ENCODE assay signal across 14 cellular contexts in the genomic region with DNA sequence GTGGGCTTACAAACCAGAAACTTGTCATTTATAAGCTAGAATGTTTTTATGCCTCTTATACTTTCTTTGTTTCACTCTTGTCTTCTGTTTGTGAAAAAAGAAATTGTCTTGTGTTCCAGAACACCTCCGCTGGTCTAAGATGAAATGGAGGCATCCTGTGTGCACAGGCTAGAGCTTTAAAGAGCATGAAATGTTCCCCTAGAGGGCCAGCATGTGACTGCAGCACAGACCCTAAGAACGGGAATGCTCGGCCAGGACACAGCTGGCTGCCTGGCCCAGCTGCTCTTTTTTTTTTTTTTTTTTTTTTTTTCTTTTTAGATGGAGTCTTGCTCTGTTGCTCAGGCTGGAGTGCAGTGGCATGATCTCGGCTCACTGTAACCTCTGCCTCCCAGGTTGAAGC. TPM values are rescaled to one million over a fixed set of nuclear protein-coding genes. Genes with fewer than 3 reads are reported as not detected.
DNase-seq lines count a peak whose midpoint lies in the region; ATAC-seq and TF ChIP-seq lines count a peak whose summit lies in the region.
"Had no signal": no experiment of that assay in that cellular context is flagged by ENCODE, and none has a peak within 500 bp of the region (broad histone marks: within the 10 kb centered on the region; RNA-seq: fewer than 3 reads in every experiment).

No MANE protein-coding gene starts in this region.

- H3K4me1 ChIP-seq in neuronal stem cell (ENCODE audit: control insufficient read depth in 2 of 2, insufficient read depth in 1 of 2, low read depth in 1 of 2, low read length in 2 of 2): peaks cover 7 to 12% of the 10 kb centered on the region in 2 donors

- no peak overlapping the region for H2AK5ac ChIP-seq in neuronal stem cell (ENCODE audit: low read depth, low read length)

- no peak overlapping the region for H2BK12ac ChIP-seq in neuronal stem cell (ENCODE audit: low read length)

- ATAC-seq in GM19395 (IDR thresholded peaks at IDR 0.05; ENCODE audit: unreplicated experiment) (peak; percentile 37), HG03064 (IDR thresholded peaks at IDR 0.05; ENCODE audit: low read depth, unreplicated experiment) (peak; percentile 31), WTC11 (peak; percentile 92)
- no peak for ATAC-seq in activated naive CD4-positive, alpha-beta T cell treated with anti-CD3 and anti-CD28 coated beads, Interleukin-2, amount 50 U/mL, for 72 hours
- ATAC-seq: activated CD4-positive, alpha-beta T cell treated with anti-CD3 and anti-CD28 coated beads for 36 hours; activated T-cell treated with anti-CD3 and anti-CD28 coated beads, Interleukin-2, amount 50 U/mL, for 4 hours; T-cell had no signal

- no peak for TF ChIP-seq CTCF in WTC11 (IDR thresholded peaks at IDR 0.05)

- no peak overlapping the region for H3K4me3 ChIP-seq in neuronal stem cell (ENCODE audit: low read length in 2 of 2)
- H3K4me3 ChIP-seq: thoracic aorta had no signal

- H3K9me3 Mint-ChIP-seq in WTC11: no peaks in the 10 kb centered on the region
- H3K9me3 Mint-ChIP-seq in activated naive CD4-positive, alpha-beta T cell treated with anti-CD3 and anti-CD28 coated beads, Interleukin-2, amount 50 U/mL, for 72 hours: no peaks in the 10 kb centered on the region
- H3K9me3 Mint-ChIP-seq: activated T-cell treated with anti-CD3 and anti-CD28 coated beads, Interleukin-2, amount 50 U/mL, for 4 hours; T-cell had no signal

- no peaks in the 10 kb centered on the region for H3K4me1 Mint-ChIP-seq in WTC11
- H3K4me1 Mint-ChIP-seq: activated CD4-positive, alpha-beta T cell treated with anti-CD3 and anti-CD28 coated beads for 36 hours had no signal

- H3K36me3 Mint-ChIP-seq in WTC11: no peaks in the 10 kb centered on the region
- H3K36me3 Mint-ChIP-seq in activated naive CD4-positive, alpha-beta T cell treated with anti-CD3 and anti-CD28 coated beads, Interleukin-2, amount 50 U/mL, for 72 hours: peaks cover 0 to 17% of the 10 kb centered on the region in 2 donors

- no peaks in the 10 kb centered on the region for H3K27me3 Mint-ChIP-seq in WTC11 (ENCODE audit: low read depth)
- H3K27me3 Mint-ChIP-seq: activated CD4-positive, alpha-beta T cell treated with anti-CD3 and anti-CD28 coated beads for 36 hours; T-cell had no signal

- no peak overlapping the region for H3K23ac ChIP-seq in neuronal stem cell (ENCODE audit: low read depth, low read length, poor library complexity)

- H3K36me3 ChIP-seq in neuronal stem cell (replicated peaks in 1 of 2; ENCODE audit: control insufficient read depth in 2 of 2, insufficient read depth in 2 of 2, low read length in 2 of 2): peaks cover 8 to 84% of the 10 kb centered on the region in 2 donors

- H3K27ac ChIP-seq in neuronal stem cell (replicated peaks; ENCODE audit: low read length): no peak overlapping the region
- H3K27ac ChIP-seq: thoracic aorta had no signal

- H3K79me1 ChIP-seq in neuronal stem cell (ENCODE audit: low read depth, low read length): no peaks in the 10 kb centered on the region

- H2AFZ ChIP-seq in neuronal stem cell (ENCODE audit: low read length): peak overlapping the region; percentile 1

- POLR2A ChIA-PET in WTC11 (lab: Charles Lee): interaction anchor here (0.6 to 1.0 kb wide), 2 partner anchors 222 to 308 kb away, joined by 3 read pairs; no protein-coding TSS in a partner anchor

- H3K4ac ChIP-seq in neuronal stem cell (ENCODE audit: low read length): no peak overlapping the region

- H3K9ac ChIP-seq in neuronal stem cell (ENCODE audit: low read depth, low read length, poor library complexity): no peak overlapping the region

- no peak overlapping the region for H2BK5ac ChIP-seq in neuronal stem cell (ENCODE audit: low read length)

- H3K27ac Mint-ChIP-seq in WTC11: no peak overlapping the region
- H3K27ac Mint-ChIP-seq in activated naive CD4-positive, alpha-beta T cell treated with anti-CD3 and anti-CD28 coated beads, Interleukin-2, amount 50 U/mL, for 72 hours: no peak overlapping the region
- H3K27ac Mint-ChIP-seq: activated CD4-positive, alpha-beta T cell treated with anti-CD3 and anti-CD28 coated beads for 36 hours; T-cell had no signal

- no peak overlapping the region for H2BK15ac ChIP-seq in neuronal stem cell (ENCODE audit: low read length)

- H3K18ac ChIP-seq in neuronal stem cell (ENCODE audit: low read length): no peak overlapping the region

- no peak overlapping the region for H3K4me3 Mint-ChIP-seq in WTC11
- H3K4me3 Mint-ChIP-seq: activated CD4-positive, alpha-beta T cell treated with anti-CD3 and anti-CD28 coated beads for 36 hours; activated T-cell treated with anti-CD3 and anti-CD28 coated beads, Interleukin-2, amount 50 U/mL, for 4 hours; T-cell had no signal

- H3K9me3 ChIP-seq in neuronal stem cell (replicated peaks in 1 of 2; ENCODE audit: control insufficient read depth in 2 of 2, insufficient read depth in 1 of 2, low read depth in 1 of 2, low read length in 2 of 2): no peaks in the 10 kb centered on the region
- H3K9me3 ChIP-seq: thoracic aorta had no signal

- DNase-seq in WTC11 (ENCODE audit: low spot score): no peak
- DNase-seq in neuronal stem cell (ENCODE audit: low spot score): no peak
- no peak for DNase-seq in activated naive CD4-positive, alpha-beta T cell treated with anti-CD3 and anti-CD28 coated beads, Interleukin-2, amount 50 U/mL, for 72 hours (ENCODE audit: low spot score in 2 of 2)
- no peak for DNase-seq in NCI-H446 (lab: John Stamatoyannopoulos, UW)
- no peak for DNase-seq in NCI-H2107 treated with DMSO at 0.1 percent for 48 hours (lab: John Stamatoyannopoulos, UW; ENCODE audit: unreplicated experiment)
- DNase-seq in NCI-H774 (lab: John Stamatoyannopoulos, UW): no peak
- DNase-seq: activated CD4-positive, alpha-beta T cell treated with anti-CD3 and anti-CD28 coated beads for 36 hours; activated T-cell treated with anti-CD3 and anti-CD28 coated beads, Interleukin-2, amount 50 U/mL, for 4 hours; EL; Kasumi-1; T-cell had no signal

- no peaks in the 10 kb centered on the region for H3K27me3 ChIP-seq in neuronal stem cell (ENCODE audit: control insufficient read depth in 3 of 3, insufficient read depth in 3 of 3, low read depth in 1 of 3, low read length in 3 of 3)

- H4K8ac ChIP-seq in neuronal stem cell (ENCODE audit: low read depth, low read length): no peak overlapping the region

- H3K14ac ChIP-seq in neuronal stem cell (ENCODE audit: low read length): no peak overlapping the region

- no CpG with 5 or more reads among the region's 4 CpGs for WGBS in neuronal stem cell (ENCODE audit: extremely low coverage in 2 of 2, insufficient read length in 2 of 2, insufficient replicate concordance in 1 of 2), 2 donors

- no peak overlapping the region for H4K91ac ChIP-seq in neuronal stem cell (ENCODE audit: low read depth, low read length, poor library complexity)

- CTCF ChIA-PET in WTC11 (lab: Charles Lee): interaction anchor here (0.5 to 1.5 kb wide), 12 partner anchors 10 to 598 kb away, joined by 3 to 7 read pairs (median 4); no protein-coding TSS in a partner anchor

- H2BK120ac ChIP-seq in neuronal stem cell (ENCODE audit: low read depth, low read length): no peak overlapping the region

- H3K4me2 ChIP-seq in neuronal stem cell (ENCODE audit: insufficient read depth, low read length, poor library complexity, severe bottlenecking): no peak overlapping the region

TF ChIP-seq in WTC11, 78 proteins besides CTCF, POLR2A, EP300 and RAD21 (continues in another document):
- TF ChIP-seq NR1H2 (CRISPR knock-in tag; IDR thresholded peaks at IDR 0.05): no peak
- no peak for TF ChIP-seq FOXP1 (CRISPR knock-in tag; IDR thresholded peaks at IDR 0.05; ENCODE audit: borderline replicate concordance)
- TF ChIP-seq GABPB1 (CRISPR knock-in tag; IDR thresholded peaks at IDR 0.05): no peak
- no peak for TF ChIP-seq PRRX2 (CRISPR knock-in tag; IDR thresholded peaks at IDR 0.05)
- TF ChIP-seq, protein P1, sequence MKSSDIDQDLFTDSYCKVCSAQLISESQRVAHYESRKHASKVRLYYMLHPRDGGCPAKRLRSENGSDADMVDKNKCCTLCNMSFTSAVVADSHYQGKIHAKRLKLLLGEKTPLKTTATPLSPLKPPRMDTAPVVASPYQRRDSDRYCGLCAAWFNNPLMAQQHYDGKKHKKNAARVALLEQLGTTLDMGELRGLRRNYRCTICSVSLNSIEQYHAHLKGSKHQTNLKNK (CRISPR knock-in tag; IDR thresholded peaks at IDR 0.05): no peak
- no peak for TF ChIP-seq JUN (CRISPR knock-in tag; IDR thresholded peaks at IDR 0.05)
- TF ChIP-seq, protein P2, sequence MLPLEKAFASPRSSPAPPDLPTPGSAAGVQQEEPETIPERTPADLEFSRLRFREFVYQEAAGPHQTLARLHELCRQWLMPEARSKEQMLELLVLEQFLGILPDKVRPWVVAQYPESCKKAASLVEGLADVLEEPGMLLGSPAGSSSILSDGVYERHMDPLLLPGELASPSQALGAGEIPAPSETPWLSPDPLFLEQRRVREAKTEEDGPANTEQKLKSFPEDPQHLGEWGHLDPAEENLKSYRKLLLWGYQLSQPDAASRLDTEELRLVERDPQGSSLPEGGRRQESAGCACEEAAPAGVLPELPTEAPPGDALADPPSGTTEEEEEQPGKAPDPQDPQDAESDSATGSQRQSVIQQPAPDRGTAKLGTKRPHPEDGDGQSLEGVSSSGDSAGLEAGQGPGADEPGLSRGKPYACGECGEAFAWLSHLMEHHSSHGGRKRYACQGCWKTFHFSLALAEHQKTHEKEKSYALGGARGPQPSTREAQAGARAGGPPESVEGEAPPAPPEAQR (CRISPR knock-in tag; IDR thresholded peaks at IDR 0.05): no peak
- no peak for TF ChIP-seq ZNF121 (CRISPR knock-in tag; IDR thresholded peaks at IDR 0.05)
- no peak for TF ChIP-seq ERG (CRISPR knock-in tag; IDR thresholded peaks at IDR 0.05)
- no peak for TF ChIP-seq MAX (CRISPR knock-in tag; IDR thresholded peaks at IDR 0.05)
- TF ChIP-seq SP1 (CRISPR knock-in tag; conservative IDR thresholded peaks at IDR 0.05): no peak

RNA-seq across cellular contexts. Expression of gene SETD7, which starts 33.6 kb away (rescaled TPM):
- total RNA-seq in WTC11 (2021): 4.6 to 5.6 TPM (median 4.9 TPM) in 3 replicates
- polyA plus RNA-seq in neuronal stem cell (2013, experiment 1 of 2): 5.9 TPM
- polyA plus RNA-seq in neuronal stem cell (2013, experiment 2 of 2): 5.7 TPM
- total RNA-seq in activated naive CD4-positive, alpha-beta T cell treated with anti-CD3 and anti-CD28 coated beads, Interleukin-2, amount 50 U/mL, for 72 hours: 10 to 100 TPM in 1 of 2 donors, 1 to 10 TPM in 1; 8.8 to 15.6 TPM

Comparison
In these comparisons a context has a peak if more than half of its experiments do, and no peak if none do; other contexts are left out.
1. ATAC-seq: peak in GM19395 (single experiment), HG03064 (single experiment) and WTC11 (single experiment); none in activated naive CD4-positive, alpha-beta T cell treated with anti-CD3 and anti-CD28 coated beads, Interleukin-2, amount 50 U/mL, for 72 hours (0 of 2).